20 cellular contexts compared by ENCODE assay signal in the genomic region with DNA sequence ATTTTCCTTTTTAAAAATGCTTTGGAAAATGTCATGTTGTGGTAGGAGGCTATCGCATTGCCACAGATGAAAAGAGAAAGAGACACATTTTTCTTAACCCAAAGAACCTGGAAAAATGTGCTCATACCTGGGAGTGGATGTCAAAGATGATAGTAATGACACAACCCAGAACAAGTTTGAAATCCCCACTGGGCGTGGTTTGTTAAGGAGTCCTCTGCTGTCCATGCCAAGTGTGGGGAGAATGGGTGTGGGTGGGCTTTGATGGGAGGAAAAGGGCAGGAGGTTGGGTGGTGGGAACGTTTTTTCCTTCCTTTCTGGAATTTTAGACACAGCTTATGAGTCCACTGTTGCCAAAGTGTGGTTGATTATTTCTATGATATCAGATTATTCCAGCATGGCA. TPM values are rescaled to one million over a fixed set of nuclear protein-coding genes. Genes with fewer than 3 reads are reported as not detected.
DNase-seq lines count a peak whose midpoint lies in the region; ATAC-seq lines count a peak whose summit lies in the region.
"Had no signal": no experiment of that assay in that cellular context is flagged by ENCODE, and none has a peak within 500 bp of the region (broad histone marks: within the 10 kb centered on the region; RNA-seq: fewer than 3 reads in every experiment).

No MANE protein-coding gene starts in this region.

- H3K4me3 Mint-ChIP-seq in activated T-cell treated with anti-CD3 and anti-CD28 coated beads, Interleukin-2, amount 50 U/mL, for 72 hours: no peak overlapping the region
- H3K4me3 Mint-ChIP-seq in CD8-positive, alpha-beta memory T cell: no peak overlapping the region
- peak overlapping the region; percentile 46 for H3K4me3 Mint-ChIP-seq in activated T-helper 17 cell treated with anti-CD3 and anti-CD28 coated beads, Interleukin-2, amount 50 U/mL, for 72 hours
- no peak overlapping the region for H3K4me3 Mint-ChIP-seq in natural killer cell treated with Interleukin-12 subunit alpha and Interleukin-12 subunit beta and Interleukin-15 and Interleukin-18, amount 100 ng/mL, for 72 hours

- no peak for ATAC-seq in activated T-cell treated with anti-CD3 and anti-CD28 coated beads, Interleukin-2, amount 50 U/mL, for 72 hours (replicated peaks in 1 of 2)
- ATAC-seq in activated T-helper 17 cell treated with anti-CD3 and anti-CD28 coated beads, Interleukin-2, amount 50 U/mL, for 72 hours (replicated peaks): peak; percentile 51
- no peak for ATAC-seq in natural killer cell treated with Interleukin-12 subunit alpha and Interleukin-12 subunit beta and Interleukin-15 and Interleukin-18, amount 100 ng/mL, for 72 hours
- ATAC-seq in GM18502 (IDR thresholded peaks at IDR 0.05; ENCODE audit: poor library complexity, unreplicated experiment): no peak
- ATAC-seq in Right ventricle myocardium superior (ENCODE audit: poor library complexity): no peak
- ATAC-seq in HG03457 (IDR thresholded peaks at IDR 0.05; ENCODE audit: unreplicated experiment): no peak
- ATAC-seq: K562 had no signal

- intact Hi-C loops in Right ventricle myocardium superior (cut with DNase I): no loop called here

- H3K9me3 ChIP-seq in CD8-positive, alpha-beta memory T cell (ENCODE audit: low read length): no peaks in the 10 kb centered on the region

- no peaks in the 10 kb centered on the region for H3K9me3 Mint-ChIP-seq in activated T-cell treated with anti-CD3 and anti-CD28 coated beads, Interleukin-2, amount 50 U/mL, for 72 hours
- H3K9me3 Mint-ChIP-seq in CD8-positive, alpha-beta memory T cell: no peaks in the 10 kb centered on the region
- H3K9me3 Mint-ChIP-seq in activated T-helper 17 cell treated with anti-CD3 and anti-CD28 coated beads, Interleukin-2, amount 50 U/mL, for 72 hours: no peaks in the 10 kb centered on the region
- no peaks in the 10 kb centered on the region for H3K9me3 Mint-ChIP-seq in natural killer cell treated with Interleukin-12 subunit alpha and Interleukin-12 subunit beta and Interleukin-15 and Interleukin-18, amount 100 ng/mL, for 72 hours

- H3K4me3 ChIP-seq in CD8-positive, alpha-beta memory T cell (ENCODE audit: low read length): no peak overlapping the region
- H3K4me3 ChIP-seq: K562 had no signal

- peaks cover 8 to 20% of the 10 kb centered on the region in 2 donors for H3K36me3 Mint-ChIP-seq in activated T-cell treated with anti-CD3 and anti-CD28 coated beads, Interleukin-2, amount 50 U/mL, for 72 hours (ENCODE audit: insufficient read depth in 2 of 2)
- H3K36me3 Mint-ChIP-seq in CD8-positive, alpha-beta memory T cell: peaks cover 5 to 69% (median 16%) of the 10 kb centered on the region in 3 donors
- peaks cover 88% of the 10 kb centered on the region for H3K36me3 Mint-ChIP-seq in activated T-helper 17 cell treated with anti-CD3 and anti-CD28 coated beads, Interleukin-2, amount 50 U/mL, for 72 hours (ENCODE audit: low read depth)
- H3K36me3 Mint-ChIP-seq in natural killer cell treated with Interleukin-12 subunit alpha and Interleukin-12 subunit beta and Interleukin-15 and Interleukin-18, amount 100 ng/mL, for 72 hours: peaks cover 13% of the 10 kb centered on the region

- no peaks in the 10 kb centered on the region for H3K27me3 Mint-ChIP-seq in activated T-cell treated with anti-CD3 and anti-CD28 coated beads, Interleukin-2, amount 50 U/mL, for 72 hours (ENCODE audit: low read depth)
- H3K27me3 Mint-ChIP-seq in CD8-positive, alpha-beta memory T cell: no peaks in the 10 kb centered on the region
- H3K27me3 Mint-ChIP-seq in activated T-helper 17 cell treated with anti-CD3 and anti-CD28 coated beads, Interleukin-2, amount 50 U/mL, for 72 hours: no peaks in the 10 kb centered on the region
- no peaks in the 10 kb centered on the region for H3K27me3 Mint-ChIP-seq in natural killer cell treated with Interleukin-12 subunit alpha and Interleukin-12 subunit beta and Interleukin-15 and Interleukin-18, amount 100 ng/mL, for 72 hours

- CTCF ChIA-PET in CD8-positive, alpha-beta memory T cell (lab: Charles Lee): interaction anchor here (0.7 to 4.3 kb wide), 2 partner anchors 12 to 890 kb away, joined by 3 to 27 read pairs; partner anchors contain the start of gene OPTN

- DNase-seq in activated T-cell treated with anti-CD3 and anti-CD28 coated beads, Interleukin-2, amount 50 U/mL, for 72 hours: no peak
- no peak for DNase-seq in activated T-cell treated with anti-CD3 and anti-CD28 coated beads for 4 hours
- DNase-seq in CD8-positive, alpha-beta memory T cell: no peak
- no peak for DNase-seq in natural killer cell treated with Interleukin-12 subunit alpha and Interleukin-12 subunit beta and Interleukin-15 and Interleukin-18, amount 100 ng/mL, for 72 hours (ENCODE audit: low spot score)
- DNase-seq in Right ventricle myocardium superior: no peak
- DNase-seq: ACHN; C1 segment of cervical spinal cord; DMS 273 treated with DMSO at 0.1 percent for 48 hours; NCI-H1105; NCI-H2081; NCI-H2171 treated with DMSO at 0.1 percent for 48 hours; NCI-H446; NCI-H748 treated with DMSO at 0.1 percent for 48 hours; NK-92 treated with Interleukin-12 subunit alpha and Interleukin-12 subunit beta, amount 100 ng/mL, for 24 hours; OCI-M1; SHP77 treated with DMSO at 0.1 percent for 48 hours had no signal

- H3K27me3 ChIP-seq in CD8-positive, alpha-beta memory T cell (ENCODE audit: insufficient read depth, low read length, poor library complexity, severe bottlenecking): no peaks in the 10 kb centered on the region

- H3K27ac ChIP-seq in CD8-positive, alpha-beta memory T cell (ENCODE audit: low read depth, low read length): no peak overlapping the region

- H3K4me1 Mint-ChIP-seq in activated T-cell treated with anti-CD3 and anti-CD28 coated beads, Interleukin-2, amount 50 U/mL, for 72 hours (ENCODE audit: low read depth): peaks cover 46% of the 10 kb centered on the region
- peaks cover 53 to 56% (median 55%) of the 10 kb centered on the region in 3 donors for H3K4me1 Mint-ChIP-seq in CD8-positive, alpha-beta memory T cell
- peaks cover 37% of the 10 kb centered on the region for H3K4me1 Mint-ChIP-seq in activated T-helper 17 cell treated with anti-CD3 and anti-CD28 coated beads, Interleukin-2, amount 50 U/mL, for 72 hours
- peaks cover 32 to 35% of the 10 kb centered on the region in 2 donors for H3K4me1 Mint-ChIP-seq in natural killer cell treated with Interleukin-12 subunit alpha and Interleukin-12 subunit beta and Interleukin-15 and Interleukin-18, amount 100 ng/mL, for 72 hours (ENCODE audit: low read depth in 2 of 2)

- peak overlapping the region; percentile 18 for H3K27ac Mint-ChIP-seq in activated T-cell treated with anti-CD3 and anti-CD28 coated beads, Interleukin-2, amount 50 U/mL, for 72 hours
- H3K27ac Mint-ChIP-seq in CD8-positive, alpha-beta memory T cell: peak overlapping the region in 6 of 8 donors; percentile 29 to 91 (median 82)
- H3K27ac Mint-ChIP-seq in activated T-helper 17 cell treated with anti-CD3 and anti-CD28 coated beads, Interleukin-2, amount 50 U/mL, for 72 hours: peak overlapping the region; percentile 57
- peak overlapping the region; percentile 4 to 9 for H3K27ac Mint-ChIP-seq in natural killer cell treated with Interleukin-12 subunit alpha and Interleukin-12 subunit beta and Interleukin-15 and Interleukin-18, amount 100 ng/mL, for 72 hours

- peaks cover 38% of the 10 kb centered on the region for H3K4me1 ChIP-seq in CD8-positive, alpha-beta memory T cell (ENCODE audit: insufficient read depth, low read length)

- peaks cover 18% of the 10 kb centered on the region for H3K36me3 ChIP-seq in CD8-positive, alpha-beta memory T cell (ENCODE audit: insufficient read depth, low read length)

- POLR2A ChIA-PET in CD8-positive, alpha-beta memory T cell (lab: Charles Lee): no interaction called here

RNA-seq across cellular contexts. Expression of gene OPTN, which starts 10.9 kb away (rescaled TPM):
- 100 to 1,000 TPM in 1 of 2 donors, 10 to 100 TPM in 1; 69.8 to 121 TPM for total RNA-seq in activated T-cell treated with anti-CD3 and anti-CD28 coated beads, Interleukin-2, amount 50 U/mL, for 72 hours
- total RNA-seq in CD8-positive, alpha-beta memory T cell: 10 to 100 TPM; 53.4 to 55.3 TPM
- polyA plus RNA-seq in CD8-positive, alpha-beta memory T cell: 96.9 TPM
- 100 to 1,000 TPM in 1 of 2 donors, 10 to 100 TPM in 1; 90.5 to 119 TPM for total RNA-seq in activated T-helper 17 cell treated with anti-CD3 and anti-CD28 coated beads, Interleukin-2, amount 50 U/mL, for 72 hours
- 10 to 100 TPM; 56.1 to 89.6 TPM for total RNA-seq in natural killer cell treated with Interleukin-12 subunit alpha and Interleukin-12 subunit beta and Interleukin-15 and Interleukin-18, amount 100 ng/mL, for 72 hours
- total RNA-seq in Right ventricle myocardium superior: 149 TPM

RNA-seq across cellular contexts. Expression of gene MCM10, which starts 50.5 kb away (rescaled TPM):
- 10 to 100 TPM; 30.6 to 53.2 TPM for total RNA-seq in activated T-cell treated with anti-CD3 and anti-CD28 coated beads, Interleukin-2, amount 50 U/mL, for 72 hours
- 10 to 100 TPM; 71.3 to 73.1 TPM for total RNA-seq in CD8-positive, alpha-beta memory T cell
- polyA plus RNA-seq in CD8-positive, alpha-beta memory T cell: not detected
- total RNA-seq in activated T-helper 17 cell treated with anti-CD3 and anti-CD28 coated beads, Interleukin-2, amount 50 U/mL, for 72 hours: 10 to 100 TPM; 36.4 to 71.0 TPM
- 100 to 1,000 TPM in 1 of 2 donors, 10 to 100 TPM in 1; 40.0 to 120 TPM for total RNA-seq in natural killer cell treated with Interleukin-12 subunit alpha and Interleukin-12 subunit beta and Interleukin-15 and Interleukin-18, amount 100 ng/mL, for 72 hours
- total RNA-seq in Right ventricle myocardium superior: 0.30 TPM

Comparison
In these comparisons a context has a peak if more than half of its experiments do, and no peak if none do; other contexts are left out.
1. H3K27ac Mint-ChIP-seq: peak in every context shown above with its lines; median percentile 82 in CD8-positive, alpha-beta memory T cell; 57 in activated T-helper 17 cell treated with anti-CD3 and anti-CD28 coated beads, Interleukin-2, amount 50 U/mL, for 72 hours; 18 in activated T-cell treated with anti-CD3 and anti-CD28 coated beads, Interleukin-2, amount 50 U/mL, for 72 hours; 6 in natural killer cell treated with Interleukin-12 subunit alpha and Interleukin-12 subunit beta and Interleukin-15 and Interleukin-18, amount 100 ng/mL, for 72 hours.
2. RNA of gene MCM10, which starts 50.5 kb away (total RNA-seq): 40.0 to 120 TPM in natural killer cell treated with Interleukin-12 subunit alpha and Interleukin-12 subunit beta and Interleukin-15 and Interleukin-18, amount 100 ng/mL, for 72 hours, 71.3 to 73.1 TPM in CD8-positive, alpha-beta memory T cell, 36.4 to 71.0 TPM in activated T-helper 17 cell treated with anti-CD3 and anti-CD28 coated beads, Interleukin-2, amount 50 U/mL, for 72 hours and 30.6 to 53.2 TPM in activated T-cell treated with anti-CD3 and anti-CD28 coated beads, Interleukin-2, amount 50 U/mL, for 72 hours; 0.30 TPM in Right ventricle myocardium superior (single experiment); every median in the first group is over 10 times any median in the second.